ENCODE assay signal across 11 cellular contexts in genomic region chr12:109458086-109458485, GRCh38. TPM values are rescaled to one million over a fixed set of nuclear protein-coding genes. Genes with fewer than 3 reads are reported as not detected.
A peak's percentile ranks its signal among the peaks of the same experiment; 100 is the strongest.
DNase-seq lines count a peak whose midpoint lies in the region; ATAC-seq, FAIRE-seq and TF ChIP-seq lines count a peak whose summit lies in the region.
"Had no signal": no experiment of that assay in that cellular context is flagged by ENCODE, and none has a peak within 500 bp of the region (broad histone marks: within the 10 kb centered on the region; RNA-seq: fewer than 3 reads in every experiment).

No MANE protein-coding gene starts in this region.

- H3K4me1 Mint-ChIP-seq in activated naive CD8-positive, alpha-beta T cell treated with anti-CD3 and anti-CD28 coated beads, Interleukin-2, amount 50 U/mL, for 24 hours, result peaks cover 26% of the 10 kb centered on the region

- H3K4me3 ChIP-seq in hepatocyte, result no peak overlapping the region
- H3K4me3 ChIP-seq in skin epidermis, result no peak overlapping the region
- H3K4me3 ChIP-seq: K562 had no signal

- DNase-seq in HT1080 (ENCODE audit: low read depth) (peak; percentile 36), hepatocyte (ENCODE audit: low spot score) (no peak), NCI-H82 treated with DMSO at 0.1 percent for 48 hours (lab: John Stamatoyannopoulos, UW; ENCODE audit: unreplicated experiment) (no peak), D721Med (ENCODE audit: insufficient read length, low spot score) (no peak)
- DNase-seq in activated naive CD8-positive, alpha-beta T cell treated with anti-CD3 and anti-CD28 coated beads, Interleukin-2, amount 50 U/mL, for 24 hours, result no peak
- DNase-seq: activated CD4-positive, alpha-beta T cell treated with anti-CD3 and anti-CD28 coated beads for 48 hours had no signal

- peak; percentile 26 for ATAC-seq in activated naive CD8-positive, alpha-beta T cell treated with anti-CD3 and anti-CD28 coated beads, Interleukin-2, amount 50 U/mL, for 24 hours
- no peak for ATAC-seq in GM19324 (IDR thresholded peaks at IDR 0.05; ENCODE audit: low FRiP score, unreplicated experiment)
- ATAC-seq: K562 had no signal

- peak overlapping the region; percentile 85 for H3K27ac Mint-ChIP-seq in activated naive CD8-positive, alpha-beta T cell treated with anti-CD3 and anti-CD28 coated beads, Interleukin-2, amount 50 U/mL, for 24 hours

- H3K4me3 Mint-ChIP-seq in activated naive CD8-positive, alpha-beta T cell treated with anti-CD3 and anti-CD28 coated beads, Interleukin-2, amount 50 U/mL, for 24 hours, result no peak overlapping the region

- no peaks in the 10 kb centered on the region for H3K36me3 ChIP-seq in hepatocyte (replicated peaks; ENCODE audit: insufficient read depth, low read depth)

- no peaks in the 10 kb centered on the region for H3K9me2 ChIP-seq in hepatocyte (replicated peaks; ENCODE audit: insufficient read depth)

- H4K20me1 ChIP-seq in hepatocyte (ENCODE audit: insufficient read depth, poor library complexity, severe bottlenecking), result no peaks in the 10 kb centered on the region

- H3K4me2 ChIP-seq in hepatocyte, result no peak overlapping the region

- H3K4me1 ChIP-seq in hepatocyte (ENCODE audit: insufficient read depth), result peaks cover 41% of the 10 kb centered on the region

- no peaks in the 10 kb centered on the region for H3K9me3 ChIP-seq in hepatocyte (ENCODE audit: low read depth)
- H3K9me3 ChIP-seq: neutrophil had no signal

- H3K36me3 Mint-ChIP-seq in activated naive CD8-positive, alpha-beta T cell treated with anti-CD3 and anti-CD28 coated beads, Interleukin-2, amount 50 U/mL, for 24 hours (ENCODE audit: low read depth), result peaks cover 27% of the 10 kb centered on the region

- H3K79me2 ChIP-seq in hepatocyte, result peaks cover 50% of the 10 kb centered on the region

- no peak for TF ChIP-seq CTCF in hepatocyte (IDR thresholded peaks at IDR 0.05; ENCODE audit: poor library complexity)
- TF ChIP-seq CTCF in D721Med (IDR thresholded peaks at IDR 0.05; ENCODE audit: insufficient read depth, missing control alignments), result no peak

- H3K27ac ChIP-seq in hepatocyte (peak overlapping the region; percentile 95), skin epidermis (peak overlapping the region in 18 of 21 experiments; percentile 7 to 93 (median 58))
- H3K27ac ChIP-seq: neutrophil had no signal

- H3K9me3 Mint-ChIP-seq in activated naive CD8-positive, alpha-beta T cell treated with anti-CD3 and anti-CD28 coated beads, Interleukin-2, amount 50 U/mL, for 24 hours, result no peaks in the 10 kb centered on the region

- no peaks in the 10 kb centered on the region for H3K27me3 Mint-ChIP-seq in activated naive CD8-positive, alpha-beta T cell treated with anti-CD3 and anti-CD28 coated beads, Interleukin-2, amount 50 U/mL, for 24 hours

- no peak overlapping the region for H2AFZ ChIP-seq in hepatocyte

- 83% methylated on average over 4 of the region's 4 CpGs for WGBS in hepatocyte (ENCODE audit: low lambda C conversion rate, missing lambda C conversion rate)

- FAIRE-seq in D721Med (lab: Jason Lieb, UNC), result no peak
- FAIRE-seq: endometrium, K562 had no signal

- H3K27me3 ChIP-seq in hepatocyte, result no peaks in the 10 kb centered on the region
- H3K27me3 ChIP-seq: neutrophil had no signal

RNA-seq across cellular contexts. Expression of gene KCTD10, which starts 19.0 kb away (rescaled TPM):
- total RNA-seq in HT1080 (2014; rRNA removed; shearing (Covaris generic)), result 44.6 and 56.3 TPM in 2 replicates
- 53.5 and 68.4 TPM in 2 replicates for polyA plus RNA-seq in HT1080 (2015; cell fraction: cytosol; rRNA removed)
- polyA plus RNA-seq in HT1080 (2015; cell fraction: nucleus; rRNA removed), result 68.8 and 83.3 TPM in 2 replicates
- total RNA-seq in hepatocyte, result 29.7 and 37.0 TPM in 2 replicates
- polyA plus RNA-seq in hepatocyte, result 29.4 and 38.9 TPM in 2 replicates

RNA-seq across cellular contexts. Expression of gene UBE3B, which starts 19.3 kb away (rescaled TPM):
- total RNA-seq in HT1080 (2014; rRNA removed; shearing (Covaris generic)), result 31.0 and 32.2 TPM in 2 replicates
- polyA plus RNA-seq in HT1080 (2015; cell fraction: cytosol; rRNA removed), result 30.4 and 33.7 TPM in 2 replicates
- polyA plus RNA-seq in HT1080 (2015; cell fraction: nucleus; rRNA removed), result 53.6 and 54.2 TPM in 2 replicates
- total RNA-seq in hepatocyte, result 30.5 and 35.5 TPM in 2 replicates
- 20.1 and 22.7 TPM in 2 replicates for polyA plus RNA-seq in hepatocyte
